In the genomic region with DNA sequence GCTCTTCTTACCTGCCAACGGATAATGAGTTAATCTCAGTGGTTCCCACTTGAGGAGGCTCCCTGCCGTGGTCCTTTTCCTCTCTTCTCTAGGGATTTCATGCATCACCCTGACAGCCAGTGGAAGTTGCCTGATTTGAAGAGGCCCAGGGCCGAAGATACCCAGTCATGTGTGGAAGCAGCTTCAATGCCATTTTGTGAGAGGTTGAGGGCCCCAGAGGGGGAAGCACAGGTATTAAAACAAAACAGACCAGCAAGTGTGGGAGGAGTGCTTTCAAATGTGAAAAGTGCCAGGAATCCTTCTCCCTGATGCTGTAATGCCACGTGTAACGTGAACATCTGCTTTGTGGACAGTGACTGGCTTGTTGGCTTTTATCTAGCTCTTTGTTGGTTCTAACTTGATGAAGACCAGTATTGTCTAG, we compare ENCODE assay signal across 8 cellular contexts. TPM values are rescaled to one million over a fixed set of nuclear protein-coding genes. Genes with fewer than 3 reads are reported as not detected.
DNase-seq lines count a peak whose midpoint lies in the region; TF ChIP-seq lines count a peak whose summit lies in the region.

No MANE protein-coding gene starts in this region.

- no peaks in the 10 kb centered on the region for H3K9me3 ChIP-seq in tibial artery

- H3K27me3 ChIP-seq in tibial artery, result no peaks in the 10 kb centered on the region

- H3K4me3 ChIP-seq in tibial artery, result peak overlapping the region; percentile 81 to 97

- H3K4me1 ChIP-seq in tibial artery, result peaks cover 4 to 54% (median 30%) of the 10 kb centered on the region in 4 donors

- TF ChIP-seq CTCF in mesothelial cell of epicardium (IDR thresholded peaks at IDR 0.05; ENCODE audit: unreplicated experiment), result no peak
- TF ChIP-seq CTCF in tibial artery (IDR thresholded peaks at IDR 0.05), result no peak

- H3K27ac ChIP-seq in tibial artery, result peak overlapping the region; percentile 88 to 97

- H3K36me3 Mint-ChIP-seq in mesothelial cell of epicardium, result no peaks in the 10 kb centered on the region

- peaks cover 26% of the 10 kb centered on the region for H3K4me1 Mint-ChIP-seq in mesothelial cell of epicardium

- H3K9me3 Mint-ChIP-seq in mesothelial cell of epicardium, result no peaks in the 10 kb centered on the region

- H3K4me3 Mint-ChIP-seq in mesothelial cell of epicardium, result peak overlapping the region; percentile 94

- no peaks in the 10 kb centered on the region for H3K36me3 ChIP-seq in tibial artery

- intact Hi-C loops in tibial artery (cut with DNase I; ENCODE audit: low total_unique reads), result loop anchor here (10.0 kb wide), 1 partner anchor 51 kb away; a partner anchor contains a TSS

- H3K27me3 Mint-ChIP-seq in mesothelial cell of epicardium (ENCODE audit: low read depth), result no peaks in the 10 kb centered on the region

- peak overlapping the region; percentile 75 for H3K27ac Mint-ChIP-seq in mesothelial cell of epicardium

- peak; percentile 7 for DNase-seq in activated naive CD4-positive, alpha-beta T cell treated with Interleukin-2 at 50 U/mL for 16 hours
- DNase-seq in activated naive CD4-positive, alpha-beta T cell (lab: John Stamatoyannopoulos, UW), result no peak
- DNase-seq in anterior cingulate cortex (lab: John Stamatoyannopoulos, UW), result peak in 36 of 58 donors; percentile 5 to 79 (median 38)
- DNase-seq in mesothelial cell of epicardium (ENCODE audit: low spot score in 2 of 2, unreplicated experiment in 2 of 2), result no peak
- no peak for DNase-seq in tibial artery
- no peak for DNase-seq in GM19238 (ENCODE audit: insufficient read length, low spot score)
- DNase-seq in A172 (ENCODE audit: low spot score), result no peak
- DNase-seq in DMS153 (lab: John Stamatoyannopoulos, UW), result no peak

RNA-seq across cellular contexts. Expression of a gene that starts 1.5 kb away (rescaled TPM):
- total RNA-seq in mesothelial cell of epicardium, result 21.7 to 24.3 TPM (median 22.4 TPM) in 3 replicates
- 3.6 TPM in 2 replicates for total RNA-seq in A172 (2014; rRNA removed; shearing (Covaris generic))

RNA-seq across cellular contexts. Expression of a gene that starts 53.5 kb away (rescaled TPM):
- total RNA-seq in mesothelial cell of epicardium, result 10.9 to 14.2 TPM (median 11.0 TPM) in 3 replicates
- total RNA-seq in A172 (2014; rRNA removed; shearing (Covaris generic)), result 7.2 and 8.6 TPM in 2 replicates

RNA-seq across cellular contexts. Expression of a gene that starts 56.2 kb away (rescaled TPM):
- total RNA-seq in mesothelial cell of epicardium, result 174 to 180 TPM (median 178 TPM) in 3 replicates
- total RNA-seq in A172 (2014; rRNA removed; shearing (Covaris generic)), result 112 and 133 TPM in 2 replicates

Comparison
In these comparisons a context has a peak if more than half of its experiments do, and no peak if none do; other contexts are left out.
1. DNase-seq: peak in activated naive CD4-positive, alpha-beta T cell treated with Interleukin-2 at 50 U/mL for 16 hours (single experiment) and anterior cingulate cortex (36 of 58); none in activated naive CD4-positive, alpha-beta T cell (0 of 4), mesothelial cell of epicardium (0 of 2), tibial artery (0 of 2), GM19238 (single experiment), A172 (single experiment) and DMS153 (single experiment).